ENCODE assay signal across 26 cellular contexts in genomic region chr15:70280781-70281180, GRCh38.
"Had no signal": no experiment of that assay in that cellular context is flagged by ENCODE, and none has a peak within 500 bp of the region (broad histone marks: within the 10 kb centered on the region; RNA-seq: fewer than 3 reads in every experiment).

No MANE protein-coding gene starts in this region.

- H3K9ac ChIP-seq: parathyroid adenoma had no signal

- H3K27me3 ChIP-seq: neutrophil, tibial artery, uterus had no signal

- H3K4me1 ChIP-seq: parathyroid adenoma, uterus had no signal

- H3K4me2 ChIP-seq: smooth muscle cell had no signal

- H3K36me3 Mint-ChIP-seq: activated naive CD4-positive, alpha-beta T cell treated with anti-CD3 and anti-CD28 coated beads, Interleukin-2, amount 50 U/mL, for 24 hours; immature natural killer cell; WTC11 had no signal

- H3K9me3 ChIP-seq: mucosa of descending colon, neutrophil, tibial artery, uterus had no signal

- H3K27ac Mint-ChIP-seq: activated CD8-positive, alpha-beta T cell treated with anti-CD3 and anti-CD28 coated beads for 36 hours; activated naive CD4-positive, alpha-beta T cell treated with anti-CD3 and anti-CD28 coated beads, Interleukin-2, amount 50 U/mL, for 24 hours; immature natural killer cell; naive thymus-derived CD4-positive, alpha-beta T cell; T-helper 2 cell treated with Interferon-gamma antibody and Interleukin-4, amounts not matched to agents 5 μg/mL and 100 μg/mL, for 36 hours; WTC11 had no signal

- ATAC-seq: activated CD8-positive, alpha-beta T cell treated with anti-CD3 and anti-CD28 coated beads for 36 hours; esophagus mucosa; left ventricle myocardium superior; mucosa of descending colon; naive thymus-derived CD4-positive, alpha-beta T cell; sciatic nerve; WTC11 had no signal

- H3K4me1 Mint-ChIP-seq: activated naive CD4-positive, alpha-beta T cell treated with anti-CD3 and anti-CD28 coated beads, Interleukin-2, amount 50 U/mL, for 24 hours had no signal

- DNase-seq: activated CD4-positive, alpha-beta T cell treated with anti-CD3 and anti-CD28 coated beads for 4 hours; activated CD8-positive, alpha-beta T cell treated with anti-CD3 and anti-CD28 coated beads for 36 hours; activated gamma-delta T cell; activated T-cell treated with anti-CD3 and anti-CD28 coated beads, Interleukin-2, amount 50 U/mL, for 4 hours; cerebellar nuclear complex; effector CD4-positive, alpha-beta T cell; immature natural killer cell; kidney glomerular epithelial cell; left ventricle myocardium superior; mucosa of descending colon; stimulated activated CD4-positive, alpha-beta T cell treated with anti-CD3 and anti-CD28 coated beads, Interleukin-4, amount 100 ng/mL, for 4 hours; stimulated activated naive CD4-positive, alpha-beta T cell treated with Interleukin-2 at 50 U/mL for 16 hours; substantia nigra; uterus had no signal

- H3K4me3 Mint-ChIP-seq: activated CD8-positive, alpha-beta T cell treated with anti-CD3 and anti-CD28 coated beads for 36 hours; activated naive CD4-positive, alpha-beta T cell treated with anti-CD3 and anti-CD28 coated beads, Interleukin-2, amount 50 U/mL, for 24 hours; activated T-cell treated with anti-CD3 and anti-CD28 coated beads, Interleukin-2, amount 50 U/mL, for 4 hours; immature natural killer cell; naive thymus-derived CD4-positive, alpha-beta T cell; T-helper 2 cell treated with Interferon-gamma antibody and Interleukin-4, amounts not matched to agents 5 μg/mL and 100 μg/mL, for 36 hours; WTC11 had no signal

- H3K79me2 ChIP-seq: parathyroid adenoma had no signal

- FAIRE-seq: bronchial epithelial cell, TTC549 had no signal

- H3K27me3 Mint-ChIP-seq: activated CD8-positive, alpha-beta T cell treated with anti-CD3 and anti-CD28 coated beads for 36 hours; activated naive CD4-positive, alpha-beta T cell treated with anti-CD3 and anti-CD28 coated beads, Interleukin-2, amount 50 U/mL, for 24 hours had no signal

- H3K36me3 ChIP-seq: neutrophil, tibial artery, uterus had no signal

- H3K4me3 ChIP-seq: mucosa of descending colon, smooth muscle cell, tibial artery, uterus had no signal

- H3K27ac ChIP-seq: neutrophil, parathyroid adenoma, tibial artery, uterus had no signal

- H2AFZ ChIP-seq: parathyroid adenoma had no signal

- H3K9me3 Mint-ChIP-seq: activated CD8-positive, alpha-beta T cell treated with anti-CD3 and anti-CD28 coated beads for 36 hours; activated naive CD4-positive, alpha-beta T cell treated with anti-CD3 and anti-CD28 coated beads, Interleukin-2, amount 50 U/mL, for 24 hours; activated T-cell treated with anti-CD3 and anti-CD28 coated beads, Interleukin-2, amount 50 U/mL, for 4 hours; immature natural killer cell; T-helper 2 cell treated with Interferon-gamma antibody and Interleukin-4, amounts not matched to agents 5 μg/mL and 100 μg/mL, for 36 hours had no signal
